ENCODE assay signal across 25 cellular contexts in the genomic region with DNA sequence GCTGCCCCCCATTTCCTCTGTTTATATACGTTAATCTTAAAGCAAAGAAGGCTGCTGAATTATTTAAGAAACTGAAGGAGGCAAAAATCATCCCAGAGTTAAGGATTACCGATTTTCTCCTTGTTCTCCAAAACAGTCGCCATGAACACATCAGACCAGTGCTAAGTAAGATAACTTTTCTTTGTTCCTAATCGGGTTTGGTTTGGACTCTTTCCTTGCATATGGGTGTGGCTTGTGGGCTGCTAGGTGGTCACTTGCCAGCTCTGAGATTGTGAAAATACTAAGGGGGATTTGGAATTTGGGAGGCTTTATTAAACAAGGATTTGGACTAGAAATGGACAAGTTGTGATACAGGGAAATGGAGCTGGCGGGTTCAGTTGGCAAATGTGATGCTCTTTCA.
"Had no signal": no experiment of that assay in that cellular context is flagged by ENCODE, and none has a peak within 500 bp of the region (broad histone marks: within the 10 kb centered on the region; RNA-seq: fewer than 3 reads in every experiment).

No MANE protein-coding gene starts in this region.

- H3K4me1 ChIP-seq: Peyer's patch, SJSA1 had no signal

- H3K27me3 ChIP-seq: Peyer's patch, SJSA1 had no signal

- H3K4me3 Mint-ChIP-seq: activated CD8-positive, alpha-beta T cell treated with anti-CD3 and anti-CD28 coated beads, Interleukin-2, amount 10 ng/mL, durations not matched to agents 7 days and 5 days; activated naive CD8-positive, alpha-beta T cell treated with anti-CD3 and anti-CD28 coated beads, Interleukin-2, amount 50 U/mL, for 24 hours; activated T-cell treated with anti-CD3 and anti-CD28 coated beads, Interleukin-2, amount 50 U/mL, for 24 hours; activated T-helper 1 cell treated with anti-CD3 and anti-CD28 coated beads, Interleukin-12 subunit alpha, Interleukin-12 subunit beta, Interleukin-2, Interleukin-4 antibody, amounts not matched to agents 30 ng/mL and 10 ng/mL and 1 ng/mL, durations not matched to agents 14 hours and 24 hours and 36 hours; T-helper 1 cell treated with Interleukin-12 subunit alpha and Interleukin-12 subunit beta and Interleukin-4 antibody, amounts not matched to agents 30 μg/mL and 1 μg/mL, for 36 hours had no signal

- H3K9me3 ChIP-seq: Peyer's patch, SJSA1 had no signal

- H3K4me1 Mint-ChIP-seq: activated naive CD8-positive, alpha-beta T cell treated with anti-CD3 and anti-CD28 coated beads, Interleukin-2, amount 50 U/mL, for 24 hours had no signal

- H3K27me3 Mint-ChIP-seq: activated naive CD8-positive, alpha-beta T cell treated with anti-CD3 and anti-CD28 coated beads, Interleukin-2, amount 50 U/mL, for 24 hours; activated T-cell treated with anti-CD3 and anti-CD28 coated beads, Interleukin-2, amount 50 U/mL, for 24 hours had no signal

- H3K27ac ChIP-seq: KMS-11, Peyer's patch, RWPE1, SJSA1 had no signal

- H3K4me2 ChIP-seq: KMS-11 had no signal

- H3K36me3 ChIP-seq: Peyer's patch, SJSA1 had no signal

- H3K4me3 ChIP-seq: Peyer's patch, SJSA1 had no signal

- ATAC-seq: activated CD4-positive, CD25-positive, alpha-beta regulatory T cell treated with anti-CD3 and anti-CD28 coated beads, Interleukin-2, amount 50 U/mL, for 24 hours; activated CD8-positive, alpha-beta T cell treated with anti-CD3 and anti-CD28 coated beads, Interleukin-2, amount 10 ng/mL, durations not matched to agents 7 days and 5 days; activated naive CD4-positive, alpha-beta T cell treated with anti-CD3 and anti-CD28 coated beads, Interleukin-2, amount 50 U/mL, for 72 hours; activated naive CD8-positive, alpha-beta T cell treated with anti-CD3 and anti-CD28 coated beads, Interleukin-2, amount 50 U/mL, for 24 hours had no signal

- H3K36me3 Mint-ChIP-seq: activated naive CD4-positive, alpha-beta T cell treated with anti-CD3 and anti-CD28 coated beads, Interleukin-2, amount 50 U/mL, for 72 hours had no signal

- H3K27ac Mint-ChIP-seq: activated CD8-positive, alpha-beta T cell treated with anti-CD3 and anti-CD28 coated beads, Interleukin-2, amount 10 ng/mL, durations not matched to agents 7 days and 5 days; activated naive CD4-positive, alpha-beta T cell treated with anti-CD3 and anti-CD28 coated beads, Interleukin-2, amount 50 U/mL, for 72 hours; activated naive CD8-positive, alpha-beta T cell treated with anti-CD3 and anti-CD28 coated beads, Interleukin-2, amount 50 U/mL, for 24 hours; activated T-cell treated with anti-CD3 and anti-CD28 coated beads, Interleukin-2, amount 50 U/mL, for 24 hours; activated T-helper 1 cell treated with anti-CD3 and anti-CD28 coated beads, Interleukin-12 subunit alpha, Interleukin-12 subunit beta, Interleukin-2, Interleukin-4 antibody, amounts not matched to agents 30 ng/mL and 10 ng/mL and 1 ng/mL, durations not matched to agents 14 hours and 24 hours and 36 hours; T-helper 1 cell treated with Interleukin-12 subunit alpha and Interleukin-12 subunit beta and Interleukin-4 antibody, amounts not matched to agents 30 μg/mL and 1 μg/mL, for 36 hours had no signal

- DNase-seq: activated CD4-positive, alpha-beta T cell treated with anti-CD3 and anti-CD28 coated beads for 48 hours; activated CD4-positive, alpha-beta T cell treated with anti-CD3 and anti-CD28 coated beads, Interleukin-2, amount 50 U/mL, for 4 hours; activated CD8-positive, alpha-beta T cell treated with anti-CD3 and anti-CD28 coated beads, Interleukin-2, amount 10 ng/mL, durations not matched to agents 7 days and 5 days; activated effector memory CD4-positive, alpha-beta T cell treated with Interleukin-2 at 50 U/mL for 16 hours; activated naive CD4-positive, alpha-beta T cell; activated naive CD8-positive, alpha-beta T cell treated with anti-CD3 and anti-CD28 coated beads, Interleukin-2, amount 50 U/mL, for 24 hours; activated T-cell treated with anti-CD3 and anti-CD28 coated beads, Interleukin-2, amount 50 U/mL, for 24 hours; amniotic stem cell; MV-4-11; NCI-H1092 treated with DMSO at 0.1 percent for 48 hours; NCI-H1417 treated with DMSO at 0.1 percent for 48 hours; NCI-H1694; NCI-H2029 treated with DMSO at 0.1 percent for 48 hours; NCI-H510A treated with DMSO at 0.1 percent for 48 hours; NCI-H69; NK-92 treated with Interleukin-12 subunit alpha and Interleukin-12 subunit beta, amount 100 ng/mL, for 24 hours; Peyer's patch; SHP77 had no signal

- H3K9ac ChIP-seq: KMS-11 had no signal
